ENCODE assay signal across 8 cellular contexts in the genomic region with DNA sequence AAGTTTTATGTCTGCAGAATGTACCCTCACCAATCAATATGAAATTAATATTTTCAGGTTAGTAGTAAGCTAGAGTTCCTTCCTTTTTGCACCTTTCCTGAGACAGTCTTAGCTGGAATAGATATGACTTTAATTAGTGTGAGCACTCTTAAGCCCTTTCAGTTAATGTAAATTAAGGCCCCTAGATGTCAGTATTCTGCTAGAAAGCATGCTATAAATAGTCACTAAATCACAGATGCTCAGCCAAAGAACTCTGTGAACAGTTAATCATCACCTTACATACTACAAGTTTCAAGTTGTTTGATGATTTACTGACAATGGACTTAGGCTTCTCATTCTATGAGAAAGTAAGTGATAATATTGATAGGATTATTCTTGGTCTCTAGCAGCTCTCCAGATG.
DNase-seq lines count a peak whose midpoint lies in the region; ATAC-seq lines count a peak whose summit lies in the region.

No MANE protein-coding gene starts in this region.

- DNase-seq in NCI-H526 treated with DMSO at 0.1 percent for 48 hours (lab: John Stamatoyannopoulos, UW) (peak; percentile 10), inferior parietal cortex (ENCODE audit: extremely low spot score) (peak; percentile 28), middle frontal gyrus (ENCODE audit: extremely low spot score, low spot score) (no peak), mesenteric fat pad (ENCODE audit: low spot score) (no peak)

- ATAC-seq in GM18867 (IDR thresholded peaks at IDR 0.05; ENCODE audit: unreplicated experiment) (peak; percentile 90), HG03066 (IDR thresholded peaks at IDR 0.05; ENCODE audit: low read depth, unreplicated experiment) (peak; percentile 56), HG03571 (IDR thresholded peaks at IDR 0.05; ENCODE audit: unreplicated experiment) (no peak), HG03039 (IDR thresholded peaks at IDR 0.05; ENCODE audit: unreplicated experiment) (no peak)

Comparison
In these comparisons a context has a peak if more than half of its experiments do, and no peak if none do; other contexts are left out.
1. ATAC-seq: peak in GM18867 (single experiment) and HG03066 (single experiment); none in HG03571 (single experiment) and HG03039 (single experiment).
2. DNase-seq: peak in NCI-H526 treated with DMSO at 0.1 percent for 48 hours (single experiment) and inferior parietal cortex (single experiment); none in middle frontal gyrus (single experiment) and mesenteric fat pad (single experiment).